ENCODE assay signal across 17 cellular contexts in genomic region chr9:129587487-129588262, GRCh38. TPM values are rescaled to one million over a fixed set of nuclear protein-coding genes. Genes with fewer than 3 reads are reported as not detected.
DNase-seq lines count a peak whose midpoint lies in the region; TF ChIP-seq lines count a peak whose summit lies in the region.
"Had no signal": no experiment of that assay in that cellular context is flagged by ENCODE, and none has a peak within 500 bp of the region (broad histone marks: within the 10 kb centered on the region; RNA-seq: fewer than 3 reads in every experiment).

No MANE protein-coding gene starts in this region.

- H3K9me3 ChIP-seq in parathyroid adenoma (ENCODE audit: control insufficient read depth, low read length): no peaks in the 10 kb centered on the region
- H3K9me3 ChIP-seq: breast epithelium had no signal

- DNase-seq in ELF-1 (ENCODE audit: low read depth, low spot score): peak; percentile 97
- DNase-seq in NCI-H82 (lab: John Stamatoyannopoulos, UW): peak; percentile 56
- DNase-seq in fibroblast of villous mesenchyme (ENCODE audit: low read depth): peak; percentile 94
- DNase-seq in GM19238 (ENCODE audit: insufficient read length, low spot score): no peak
- no peak for DNase-seq in activated gamma-delta T cell treated with Interleukin-2 at 50 U/mL for 16 hours
- no peak for DNase-seq in dorsolateral prefrontal cortex
- no peak for DNase-seq in cerebellar nuclear complex (lab: John Stamatoyannopoulos, UW)
- DNase-seq: DMS79 treated with DMSO at 0.1 percent for 48 hours; effector CD4-positive, alpha-beta T cell; NCI-H2029 treated with DMSO at 0.1 percent for 48 hours; SHP77 treated with DMSO at 0.1 percent for 48 hours had no signal

- no peaks in the 10 kb centered on the region for H3K79me2 ChIP-seq in parathyroid adenoma

- H3K27ac ChIP-seq in parathyroid adenoma (no peak overlapping the region), dorsolateral prefrontal cortex (no peak overlapping the region)
- H3K27ac ChIP-seq: breast epithelium had no signal

- H3K4me2 ChIP-seq in parathyroid adenoma (ENCODE audit: low read length): no peak overlapping the region

- no peaks in the 10 kb centered on the region for H3K27me3 ChIP-seq in parathyroid adenoma (ENCODE audit: control insufficient read depth, insufficient read depth, low read length)
- H3K27me3 ChIP-seq in dorsolateral prefrontal cortex: no peaks in the 10 kb centered on the region
- H3K27me3 ChIP-seq: breast epithelium had no signal

- no peak overlapping the region for H3K4me3 ChIP-seq in fibroblast of villous mesenchyme (ENCODE audit: low read depth, low read length)
- H3K4me3 ChIP-seq in parathyroid adenoma (ENCODE audit: low read depth, low read length): no peak overlapping the region
- no peak overlapping the region for H3K4me3 ChIP-seq in dorsolateral prefrontal cortex
- H3K4me3 ChIP-seq: breast epithelium had no signal

- peak overlapping the region; percentile 56 for H2AFZ ChIP-seq in parathyroid adenoma

- H3K9ac ChIP-seq in parathyroid adenoma: no peak overlapping the region

- intact Hi-C loops in dorsolateral prefrontal cortex (cut with DNase I): no loop called here

- TF ChIP-seq CTCF in fibroblast of villous mesenchyme (IDR thresholded peaks at IDR 0.05; ENCODE audit: insufficient read depth, low read depth, low read length) (no peak), parathyroid adenoma (IDR thresholded peaks at IDR 0.05) (no peak), dorsolateral prefrontal cortex (IDR thresholded peaks at IDR 0.05 in 54 of 56, conservative IDR thresholded peaks at IDR 0.05 in 2 of 56; ENCODE audit: low read depth in 1 of 56, partially characterized antibody in 56 of 56) (no peak)

- no peaks in the 10 kb centered on the region for H3K36me3 ChIP-seq in parathyroid adenoma (ENCODE audit: control insufficient read depth, insufficient read depth, low read length)
- H3K36me3 ChIP-seq: breast epithelium had no signal

- no peaks in the 10 kb centered on the region for H3K4me1 ChIP-seq in parathyroid adenoma
- H3K4me1 ChIP-seq: breast epithelium had no signal

RNA-seq across cellular contexts. Expression of gene C9orf50, which starts 33.2 kb away (rescaled TPM):
- 0.32 TPM in 1 of 2 replicates, not detected in the other for total RNA-seq in fibroblast of villous mesenchyme
- 1 to 10 TPM in 55 of 120 experiments, under 1 TPM in 47, not detected in 18; 0.18 to 3.1 (median 1.0) TPM for total RNA-seq in dorsolateral prefrontal cortex
- total RNA-seq: activated CD8-positive, alpha-beta memory T cell treated with anti-CD3 and anti-CD28 coated beads for 36 hours; B cell; MCF 10A; omental fat pad had no signal

RNA-seq across cellular contexts. Expression of gene NTMT1, which starts 38.3 kb away (rescaled TPM):
- total RNA-seq in fibroblast of villous mesenchyme (34.8 and 36.3 TPM in 2 replicates), dorsolateral prefrontal cortex (10 to 100 TPM; 22.2 to 45.4 (median 32.9) TPM)

RNA-seq across cellular contexts. Expression of gene ASB6, which starts 54.3 kb away (rescaled TPM):
- total RNA-seq in fibroblast of villous mesenchyme: 16.8 and 20.3 TPM in 2 replicates
- total RNA-seq in dorsolateral prefrontal cortex: 10 to 100 TPM; 20.5 to 43.2 (median 32.5) TPM

Comparison
In these comparisons a context has a peak if more than half of its experiments do, and no peak if none do; other contexts are left out.
1. DNase-seq: peak in ELF-1 (single experiment), NCI-H82 (single experiment) and fibroblast of villous mesenchyme (single experiment); none in GM19238 (single experiment), activated gamma-delta T cell treated with Interleukin-2 at 50 U/mL for 16 hours (single experiment), dorsolateral prefrontal cortex (0 of 10) and cerebellar nuclear complex (0 of 2).